10 cellular contexts compared by ENCODE assay signal in genomic region chr5:33933723-33934544, GRCh38. TPM values are rescaled to one million over a fixed set of nuclear protein-coding genes. Genes with fewer than 3 reads are reported as not detected.
A peak's percentile ranks its signal among the peaks of the same experiment; 100 is the strongest.
DNase-seq lines count a peak whose midpoint lies in the region; ATAC-seq and TF ChIP-seq lines count a peak whose summit lies in the region.
"Had no signal": no experiment of that assay in that cellular context is flagged by ENCODE, and none has a peak within 500 bp of the region (broad histone marks: within the 10 kb centered on the region; RNA-seq: fewer than 3 reads in every experiment).

No MANE protein-coding gene starts in this region.

- H3K27ac ChIP-seq in heart left ventricle, result no peak overlapping the region
- H3K27ac ChIP-seq: SJSA1 had no signal

- H3K4me1 ChIP-seq in heart left ventricle, result peaks cover 0 to 24% (median 8%) of the 10 kb centered on the region in 12 donors

- no peaks in the 10 kb centered on the region for H3K36me3 ChIP-seq in heart left ventricle
- H3K36me3 ChIP-seq: SJSA1 had no signal

- H3K4me3 Mint-ChIP-seq in HFFc6, result no peak overlapping the region; the same call in 1 of the 2 replicates
- no peak overlapping the region for H3K4me3 Mint-ChIP-seq in natural killer cell treated with Interleukin-12 subunit alpha and Interleukin-12 subunit beta and Interleukin-15 and Interleukin-18, amount 100 ng/mL, for 72 hours
- H3K4me3 Mint-ChIP-seq: activated T-cell treated with anti-CD3 and anti-CD28 coated beads, Interleukin-2, amount 50 U/mL, for 72 hours had no signal

- no peaks in the 10 kb centered on the region for H3K9me3 Mint-ChIP-seq in HFFc6
- no peaks in the 10 kb centered on the region for H3K9me3 Mint-ChIP-seq in natural killer cell treated with Interleukin-12 subunit alpha and Interleukin-12 subunit beta and Interleukin-15 and Interleukin-18, amount 100 ng/mL, for 72 hours
- H3K9me3 Mint-ChIP-seq: activated T-cell treated with anti-CD3 and anti-CD28 coated beads, Interleukin-2, amount 50 U/mL, for 72 hours had no signal

- TF ChIP-seq CTCF in HFFc6 (IDR thresholded peaks at IDR 0.05) (no peak), heart left ventricle (IDR thresholded peaks at IDR 0.05) (no peak)

- H3K27me3 Mint-ChIP-seq in HFFc6 (ENCODE audit: insufficient read depth), result peaks cover 22% of the 10 kb centered on the region
- peaks cover 38 to 45% of the 10 kb centered on the region in 2 donors for H3K27me3 Mint-ChIP-seq in natural killer cell treated with Interleukin-12 subunit alpha and Interleukin-12 subunit beta and Interleukin-15 and Interleukin-18, amount 100 ng/mL, for 72 hours

- no peaks in the 10 kb centered on the region; the same call in 1 of the 2 replicates for H3K36me3 Mint-ChIP-seq in HFFc6 (ENCODE audit: low read depth)
- no peaks in the 10 kb centered on the region for H3K36me3 Mint-ChIP-seq in natural killer cell treated with Interleukin-12 subunit alpha and Interleukin-12 subunit beta and Interleukin-15 and Interleukin-18, amount 100 ng/mL, for 72 hours

- peak overlapping the region; percentile 58; the same call in 1 of the 2 replicates for H3K27ac Mint-ChIP-seq in HFFc6
- no peak overlapping the region for H3K27ac Mint-ChIP-seq in natural killer cell treated with Interleukin-12 subunit alpha and Interleukin-12 subunit beta and Interleukin-15 and Interleukin-18, amount 100 ng/mL, for 72 hours
- H3K27ac Mint-ChIP-seq: activated T-cell treated with anti-CD3 and anti-CD28 coated beads, Interleukin-2, amount 50 U/mL, for 72 hours had no signal

- ATAC-seq in GM18873 (IDR thresholded peaks at IDR 0.05; ENCODE audit: low FRiP score, unreplicated experiment), result peak; percentile 84
- ATAC-seq in HG03520 (IDR thresholded peaks at IDR 0.05; ENCODE audit: unreplicated experiment), result peak; percentile 78
- ATAC-seq in natural killer cell treated with Interleukin-12 subunit alpha and Interleukin-12 subunit beta and Interleukin-15 and Interleukin-18, amount 100 ng/mL, for 72 hours, result no peak
- ATAC-seq in heart left ventricle, result no peak

- no peak overlapping the region for H3K4me3 ChIP-seq in heart left ventricle
- H3K4me3 ChIP-seq: SJSA1 had no signal

- H3K9me3 ChIP-seq in heart left ventricle, result no peaks in the 10 kb centered on the region
- H3K9me3 ChIP-seq: SJSA1 had no signal

- no peak for TF ChIP-seq POLR2A in heart left ventricle (IDR thresholded peaks at IDR 0.05)

- intact Hi-C loops in heart left ventricle (cut with DNase I), result loop anchor here (2.0 to 10.0 kb wide), 5 partner anchors 459 to 499 kb away; no protein-coding TSS in a partner anchor

- 84 to 90% (median 86%) methylated on average over 4 of the region's 4 CpGs for WGBS in heart left ventricle, 4 donors

- H3K27me3 ChIP-seq in heart left ventricle, result peaks cover 19 to 39% (median 27%) of the 10 kb centered on the region in 9 donors
- H3K27me3 ChIP-seq: SJSA1 had no signal

- peak; percentile 53 for DNase-seq in HFFc6
- peak; percentile 26 for DNase-seq in hepatic stellate cell (ENCODE audit: low spot score)
- DNase-seq in NCI-H2029 treated with DMSO at 0.1 percent for 48 hours (lab: John Stamatoyannopoulos, UW), result no peak
- no peak for DNase-seq in medulla oblongata (ENCODE audit: extremely low spot score)
- DNase-seq in natural killer cell treated with Interleukin-12 subunit alpha and Interleukin-12 subunit beta and Interleukin-15 and Interleukin-18, amount 100 ng/mL, for 72 hours (ENCODE audit: low spot score), result no peak
- DNase-seq in heart left ventricle, result no peak

- H3K4me1 Mint-ChIP-seq in HFFc6 (ENCODE audit: low read depth), result peaks cover 39% of the 10 kb centered on the region
- H3K4me1 Mint-ChIP-seq in natural killer cell treated with Interleukin-12 subunit alpha and Interleukin-12 subunit beta and Interleukin-15 and Interleukin-18, amount 100 ng/mL, for 72 hours (ENCODE audit: low read depth in 2 of 2), result no peaks in the 10 kb centered on the region

RNA-seq across cellular contexts. Expression of gene RXFP3, which starts 2.3 kb away (rescaled TPM):
- not detected for total RNA-seq in HFFc6 (2021; fragmentation: NEBNext Ultra II Directional; extraction: Animal tissue kit (Norgen Biotek cat#: 25700))
- not detected for total RNA-seq in natural killer cell treated with Interleukin-12 subunit alpha and Interleukin-12 subunit beta and Interleukin-15 and Interleukin-18, amount 100 ng/mL, for 72 hours
- not detected for total RNA-seq in heart left ventricle
- under 1 TPM in 1 of 2 donors, not detected in 1; 0.03 TPM for polyA plus RNA-seq in heart left ventricle
- total RNA-seq: activated T-cell treated with anti-CD3 and anti-CD28 coated beads, Interleukin-2, amount 50 U/mL, for 72 hours; SJSA1 had no signal

RNA-seq across cellular contexts. Expression of gene ADAMTS12, which starts 42.1 kb away (rescaled TPM):
- 10 to 100 TPM; 42.2 to 49.7 (median 47.2) TPM for total RNA-seq in HFFc6 (2021; fragmentation: NEBNext Ultra II Directional; extraction: Animal tissue kit (Norgen Biotek cat#: 25700))
- total RNA-seq in natural killer cell treated with Interleukin-12 subunit alpha and Interleukin-12 subunit beta and Interleukin-15 and Interleukin-18, amount 100 ng/mL, for 72 hours, result not detected
- 1 to 10 TPM; 1.0 to 4.7 (median 1.9) TPM for total RNA-seq in heart left ventricle
- polyA plus RNA-seq in heart left ventricle, result 1 to 10 TPM in 1 of 2 donors, under 1 TPM in 1; 0.72 to 1.2 TPM

RNA-seq across cellular contexts. Expression of gene SLC45A2, which starts 50.6 kb away (rescaled TPM):
- total RNA-seq in HFFc6 (2021; fragmentation: NEBNext Ultra II Directional; extraction: Animal tissue kit (Norgen Biotek cat#: 25700)), result not detected
- total RNA-seq in natural killer cell treated with Interleukin-12 subunit alpha and Interleukin-12 subunit beta and Interleukin-15 and Interleukin-18, amount 100 ng/mL, for 72 hours, result under 1 TPM in 1 of 2 donors, not detected in 1; 0.56 TPM
- under 1 TPM in 1 of 9 donors, not detected in 8; 0.30 TPM for total RNA-seq in heart left ventricle
- polyA plus RNA-seq in heart left ventricle, result not detected
- total RNA-seq: activated T-cell treated with anti-CD3 and anti-CD28 coated beads, Interleukin-2, amount 50 U/mL, for 72 hours; SJSA1 had no signal

Comparison
In these comparisons a context has a peak if more than half of its experiments do, and no peak if none do; other contexts are left out.
1. ATAC-seq: peak in GM18873 (single experiment) and HG03520 (single experiment); none in natural killer cell treated with Interleukin-12 subunit alpha and Interleukin-12 subunit beta and Interleukin-15 and Interleukin-18, amount 100 ng/mL, for 72 hours (0 of 2) and heart left ventricle (0 of 4).
2. DNase-seq: peak in HFFc6 (single experiment) and hepatic stellate cell (single experiment); none in NCI-H2029 treated with DMSO at 0.1 percent for 48 hours (single experiment), medulla oblongata (single experiment), natural killer cell treated with Interleukin-12 subunit alpha and Interleukin-12 subunit beta and Interleukin-15 and Interleukin-18, amount 100 ng/mL, for 72 hours (single experiment) and heart left ventricle (0 of 5).
3. RNA of gene ADAMTS12, which starts 42.1 kb away (total RNA-seq): 42.2 to 49.7 TPM in HFFc6; 1.0 to 4.7 TPM in heart left ventricle and not detected in natural killer cell treated with Interleukin-12 subunit alpha and Interleukin-12 subunit beta and Interleukin-15 and Interleukin-18, amount 100 ng/mL, for 72 hours; every median in the first group is over 4 times any median in the second.